In the genomic region with DNA sequence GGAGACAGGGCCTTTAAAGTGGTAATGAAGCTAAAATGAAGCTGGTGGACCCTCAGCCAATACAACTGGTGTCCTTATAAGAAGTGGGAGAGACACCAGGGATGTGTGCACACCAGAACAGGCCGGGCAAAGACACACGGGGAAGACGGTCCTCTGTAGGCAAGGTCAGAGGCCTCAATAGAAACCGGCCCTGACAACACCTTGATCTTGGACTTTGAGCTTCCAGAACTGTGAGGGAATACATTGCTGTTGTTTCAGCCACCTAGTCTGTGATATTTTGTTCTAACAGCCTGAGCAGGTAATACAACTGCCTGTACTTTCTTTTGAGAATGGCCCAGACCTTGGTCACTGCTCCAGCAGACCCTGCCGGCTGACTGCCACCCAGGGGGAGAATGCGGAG, we compare ENCODE assay signal across 17 cellular contexts.
"Had no signal": no experiment of that assay in that cellular context is flagged by ENCODE, and none has a peak within 500 bp of the region (broad histone marks: within the 10 kb centered on the region; RNA-seq: fewer than 3 reads in every experiment).

No MANE protein-coding gene starts in this region.

- H3K27ac ChIP-seq: coronary artery, foreskin keratinocyte, neutrophil, sigmoid colon had no signal

- H3K27me3 ChIP-seq: foreskin keratinocyte, sigmoid colon had no signal

- H3K36me3 ChIP-seq: neutrophil, sigmoid colon had no signal

- H3K9me3 Mint-ChIP-seq: endodermal cell; natural killer cell treated with Interleukin-12 subunit alpha and Interleukin-12 subunit beta and Interleukin-15 and Interleukin-18, amount 100 ng/mL, for 72 hours had no signal

- H3K4me1 ChIP-seq: foreskin keratinocyte had no signal

- H3K9me3 ChIP-seq: neutrophil, sigmoid colon had no signal

- H3K27ac Mint-ChIP-seq: natural killer cell treated with Interleukin-12 subunit alpha and Interleukin-12 subunit beta and Interleukin-15 and Interleukin-18, amount 100 ng/mL, for 72 hours had no signal

- H3K4me3 Mint-ChIP-seq: endodermal cell; natural killer cell treated with Interleukin-12 subunit alpha and Interleukin-12 subunit beta and Interleukin-15 and Interleukin-18, amount 100 ng/mL, for 72 hours had no signal

- H3K36me3 Mint-ChIP-seq: natural killer cell treated with Interleukin-12 subunit alpha and Interleukin-12 subunit beta and Interleukin-15 and Interleukin-18, amount 100 ng/mL, for 72 hours had no signal

- H3K4me3 ChIP-seq: coronary artery, sigmoid colon, skin epidermis had no signal

- ATAC-seq: foreskin keratinocyte; left ventricle myocardium superior; natural killer cell treated with Interleukin-12 subunit alpha and Interleukin-12 subunit beta and Interleukin-15 and Interleukin-18, amount 100 ng/mL, for 72 hours had no signal

- DNase-seq: caudate nucleus; effector CD4-positive, alpha-beta T cell; endodermal cell; erythroblast; foreskin keratinocyte; head of caudate nucleus; hypothalamus; left ventricle myocardium superior; mammary epithelial cell; sigmoid colon; stimulated activated CD4-positive, alpha-beta T cell treated with anti-CD3 and anti-CD28 coated beads, Interleukin-12 subunit alpha, Interleukin-12 subunit beta, amount 100 ng/mL, for 4 hours; stimulated activated naive CD4-positive, alpha-beta T cell treated with Interleukin-2 at 50 U/mL for 16 hours; trophoblast cell had no signal
